ENCODE assay signal across 19 cellular contexts in the genomic region with DNA sequence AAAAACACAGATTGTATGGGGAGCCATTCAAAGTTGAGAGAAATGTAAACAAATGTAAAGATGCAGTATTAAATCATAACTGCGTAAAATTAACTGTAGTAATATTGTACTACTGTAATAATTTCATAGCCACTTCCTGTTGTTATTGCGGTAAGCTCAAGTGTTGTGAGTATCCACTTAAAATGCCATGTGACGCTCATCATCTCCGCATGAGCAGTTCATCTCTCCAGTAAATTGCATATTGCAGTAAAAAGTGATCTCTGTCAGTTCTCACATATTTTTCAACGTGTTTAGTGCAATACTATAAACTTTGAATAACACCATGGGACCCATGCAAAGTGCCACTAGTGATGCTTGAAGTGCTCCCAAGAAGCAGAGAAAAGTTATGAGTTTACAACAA. TPM values are rescaled to one million over a fixed set of nuclear protein-coding genes. Genes with fewer than 3 reads are reported as not detected.
DNase-seq lines count a peak whose midpoint lies in the region; TF ChIP-seq lines count a peak whose summit lies in the region.
"Had no signal": no experiment of that assay in that cellular context is flagged by ENCODE, and none has a peak within 500 bp of the region (broad histone marks: within the 10 kb centered on the region; RNA-seq: fewer than 3 reads in every experiment).

No MANE protein-coding gene starts in this region.

- H3K9me2 ChIP-seq in neural cell (ENCODE audit: insufficient read depth, low read length) (no peaks in the 10 kb centered on the region), hepatocyte (replicated peaks; ENCODE audit: insufficient read depth) (no peaks in the 10 kb centered on the region)

- TF ChIP-seq CTCF in HEK293 (tag by site-specific recombination; IDR thresholded peaks at IDR 0.05) = no peak
- no peak for TF ChIP-seq CTCF in neural cell (IDR thresholded peaks at IDR 0.05; ENCODE audit: poor library complexity, severe bottlenecking)
- no peak for TF ChIP-seq CTCF in smooth muscle cell (IDR thresholded peaks at IDR 0.05; ENCODE audit: borderline replicate concordance, insufficient read depth, poor library complexity, severe bottlenecking)
- TF ChIP-seq CTCF in hepatocyte (IDR thresholded peaks at IDR 0.05; ENCODE audit: poor library complexity) = no peak

- H3K9ac ChIP-seq in neural cell (ENCODE audit: low read length) (no peak overlapping the region), smooth muscle cell (ENCODE audit: low read depth) (no peak overlapping the region)

- TF ChIP-seq RAD21 in neural cell (conservative IDR thresholded peaks at IDR 0.05) = no peak

- CTCF ChIA-PET in HEK293 (lab: Yijun Ruan, JAX) = no interaction called here

- no peaks in the 10 kb centered on the region for H3F3A ChIP-seq in neural cell (ENCODE audit: insufficient read depth, low read length, poor library complexity, severe bottlenecking)
- H3F3A ChIP-seq in smooth muscle cell (ENCODE audit: low read depth) = peaks cover 14% of the 10 kb centered on the region

- H2AFZ ChIP-seq in neural cell (ENCODE audit: low read depth, low read length) (no peak overlapping the region), smooth muscle cell (ENCODE audit: low read depth) (no peak overlapping the region), hepatocyte (no peak overlapping the region)

- H3K27ac ChIP-seq in HEK293 (ENCODE audit: extremely low read depth, low read depth, low read length) (no peak overlapping the region), neural cell (ENCODE audit: low read length) (no peak overlapping the region), smooth muscle cell (ENCODE audit: low read depth) (no peak overlapping the region), hepatocyte (no peak overlapping the region)
- H3K27ac ChIP-seq: cardiac muscle cell, esophagus squamous epithelium, right lobe of liver, stomach had no signal

- H3K79me2 ChIP-seq in neural cell (replicated peaks; ENCODE audit: insufficient read depth, low read length) (no peaks in the 10 kb centered on the region), smooth muscle cell (ENCODE audit: low read depth) (no peaks in the 10 kb centered on the region), hepatocyte (no peaks in the 10 kb centered on the region)

- H3K27me3 ChIP-seq in neural cell (ENCODE audit: insufficient read depth, low read depth, low read length) (no peaks in the 10 kb centered on the region), smooth muscle cell (ENCODE audit: low read depth) (no peaks in the 10 kb centered on the region), hepatocyte (no peaks in the 10 kb centered on the region)
- H3K27me3 ChIP-seq: esophagus squamous epithelium, right lobe of liver, stomach, tibial artery had no signal

- peak; percentile 43 for DNase-seq in NCI-H748 (lab: John Stamatoyannopoulos, UW; ENCODE audit: unreplicated experiment)
- DNase-seq in NCI-H748 treated with DMSO at 0.1 percent for 48 hours (lab: John Stamatoyannopoulos, UW) = no peak
- DNase-seq in NCI-H510A treated with DMSO at 0.1 percent for 48 hours (lab: John Stamatoyannopoulos, UW) = peak; percentile 96
- no peak for DNase-seq in cerebellum (ENCODE audit: low spot score)
- DNase-seq in smooth muscle cell (lab: John Stamatoyannopoulos, UW; ENCODE audit: unreplicated experiment) = no peak
- DNase-seq in hepatocyte (ENCODE audit: low spot score) = no peak
- DNase-seq: ACHN; activated CD8-positive, alpha-beta memory T cell treated with anti-CD3 and anti-CD28 coated beads, Interleukin-2, amount 50 U/mL, for 48 hours; anterior cingulate cortex; esophagus squamous epithelium; islet precursor cell; NCI-H1694; NCI-H526; right lobe of liver; stomach; tibial artery had no signal

- 93% methylated on average over 5 of the region's 5 CpGs for WGBS in smooth muscle cell (ENCODE audit: low lambda C conversion rate)
- 87% methylated on average over 5 of the region's 5 CpGs for WGBS in hepatocyte (ENCODE audit: low lambda C conversion rate, missing lambda C conversion rate)

- H3K9me3 ChIP-seq in HEK293 (ENCODE audit: control insufficient read depth, insufficient read depth, low read depth, low read length) (no peaks in the 10 kb centered on the region), neural cell (ENCODE audit: low read length) (no peaks in the 10 kb centered on the region), smooth muscle cell (replicated peaks; ENCODE audit: low read depth) (no peaks in the 10 kb centered on the region), hepatocyte (ENCODE audit: low read depth) (no peaks in the 10 kb centered on the region)
- H3K9me3 ChIP-seq: esophagus squamous epithelium, right lobe of liver, stomach, tibial artery had no signal

- H3K4me2 ChIP-seq in neural cell (ENCODE audit: low read length) (no peak overlapping the region), smooth muscle cell (no peak overlapping the region), hepatocyte (no peak overlapping the region)

- POLR2A ChIA-PET in HEK293 (lab: Yijun Ruan, JAX) = no interaction called here

- H3K36me3 ChIP-seq in HEK293 (ENCODE audit: control insufficient read depth in 2 of 2, insufficient read depth in 1 of 2, low read length in 2 of 2) (no peaks in the 10 kb centered on the region), neural cell (ENCODE audit: insufficient read depth, low read length) (no peaks in the 10 kb centered on the region), smooth muscle cell (ENCODE audit: low read depth) (no peaks in the 10 kb centered on the region), hepatocyte (replicated peaks; ENCODE audit: insufficient read depth, low read depth) (no peaks in the 10 kb centered on the region)
- H3K36me3 ChIP-seq: cardiac muscle cell, esophagus squamous epithelium, right lobe of liver, stomach, tibial artery had no signal

- H3K4me3 ChIP-seq in HEK293 (ENCODE audit: low read depth, low read length) (no peak overlapping the region), neural cell (ENCODE audit: low read length) (no peak overlapping the region), smooth muscle cell (no peak overlapping the region), hepatocyte (no peak overlapping the region)
- H3K4me3 ChIP-seq: cardiac muscle cell, esophagus squamous epithelium, right lobe of liver, stomach, tibial artery had no signal

- H3K4me1 ChIP-seq in HEK293 (ENCODE audit: control insufficient read depth, insufficient read depth, low read length) (0 out of 2 replicates have a peak, but pooled peaks cover 4% of the 10 kb centered on the region), smooth muscle cell (ENCODE audit: low read depth) (no peaks in the 10 kb centered on the region), hepatocyte (ENCODE audit: insufficient read depth) (peaks cover 39% of the 10 kb centered on the region)

- H4K20me1 ChIP-seq in neural cell (ENCODE audit: insufficient read depth) (no peaks in the 10 kb centered on the region), smooth muscle cell (ENCODE audit: low read depth) (no peaks in the 10 kb centered on the region), hepatocyte (ENCODE audit: insufficient read depth, poor library complexity, severe bottlenecking) (no peaks in the 10 kb centered on the region)

- peak; percentile 25 for TF ChIP-seq EP300 in neural cell (conservative IDR thresholded peaks at IDR 0.05; ENCODE audit: poor library complexity, severe bottlenecking)

TF ChIP-seq in HEK293, 187 proteins besides CTCF, POLR2A, EP300 and RAD21 (continues in another document):
- TF ChIP-seq ZNF776 (tag by site-specific recombination; IDR thresholded peaks at IDR 0.05; ENCODE audit: borderline replicate concordance) = no peak
- TF ChIP-seq MEIS1 (CRISPR knock-in tag; IDR thresholded peaks at IDR 0.05; ENCODE audit: borderline replicate concordance) = no peak
- TF ChIP-seq, protein P1, sequence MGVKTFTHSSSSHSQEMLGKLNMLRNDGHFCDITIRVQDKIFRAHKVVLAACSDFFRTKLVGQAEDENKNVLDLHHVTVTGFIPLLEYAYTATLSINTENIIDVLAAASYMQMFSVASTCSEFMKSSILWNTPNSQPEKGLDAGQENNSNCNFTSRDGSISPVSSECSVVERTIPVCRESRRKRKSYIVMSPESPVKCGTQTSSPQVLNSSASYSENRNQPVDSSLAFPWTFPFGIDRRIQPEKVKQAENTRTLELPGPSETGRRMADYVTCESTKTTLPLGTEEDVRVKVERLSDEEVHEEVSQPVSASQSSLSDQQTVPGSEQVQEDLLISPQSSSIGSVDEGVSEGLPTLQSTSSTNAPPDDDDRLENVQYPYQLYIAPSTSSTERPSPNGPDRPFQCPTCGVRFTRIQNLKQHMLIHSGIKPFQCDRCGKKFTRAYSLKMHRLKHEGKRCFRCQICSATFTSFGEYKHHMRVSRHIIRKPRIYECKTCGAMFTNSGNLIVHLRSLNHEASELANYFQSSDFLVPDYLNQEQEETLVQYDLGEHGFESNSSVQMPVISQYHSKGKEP (tag by site-specific recombination; IDR thresholded peaks at IDR 0.05) = peak; percentile 85

TF ChIP-seq in neural cell, 6 proteins besides CTCF, POLR2A, EP300 and RAD21 (continues in another document):
- no peak for TF ChIP-seq REST (IDR thresholded peaks at IDR 0.05; ENCODE audit: borderline replicate concordance)
- peak; percentile 83 for TF ChIP-seq POLR2AphosphoS5 (IDR thresholded peaks at IDR 0.05)

RNA-seq across cellular contexts. Expression of gene SP3, which starts 41.8 kb away (rescaled TPM):
- 52.8 and 57.8 TPM in 2 replicates for polyA plus RNA-seq in neural cell
- 175 and 180 TPM in 2 replicates for polyA minus RNA-seq in neural cell
- total RNA-seq in cerebellum = 137 TPM
- 84.5 and 109 TPM in 2 replicates for total RNA-seq in smooth muscle cell
- 24.5 and 31.4 TPM in 2 replicates for polyA plus RNA-seq in smooth muscle cell
- 110 and 133 TPM in 2 replicates for total RNA-seq in hepatocyte
- 37.2 and 38.6 TPM in 2 replicates for polyA plus RNA-seq in hepatocyte

Comparison
In these comparisons a context has a peak if more than half of its experiments do, and no peak if none do; other contexts are left out.
1. DNase-seq: peak in NCI-H748 (single experiment) and NCI-H510A treated with DMSO at 0.1 percent for 48 hours (single experiment); none in NCI-H748 treated with DMSO at 0.1 percent for 48 hours (single experiment), cerebellum (single experiment), smooth muscle cell (single experiment) and hepatocyte (single experiment).